ENCODE assay signal across 7 cellular contexts in the genomic region with DNA sequence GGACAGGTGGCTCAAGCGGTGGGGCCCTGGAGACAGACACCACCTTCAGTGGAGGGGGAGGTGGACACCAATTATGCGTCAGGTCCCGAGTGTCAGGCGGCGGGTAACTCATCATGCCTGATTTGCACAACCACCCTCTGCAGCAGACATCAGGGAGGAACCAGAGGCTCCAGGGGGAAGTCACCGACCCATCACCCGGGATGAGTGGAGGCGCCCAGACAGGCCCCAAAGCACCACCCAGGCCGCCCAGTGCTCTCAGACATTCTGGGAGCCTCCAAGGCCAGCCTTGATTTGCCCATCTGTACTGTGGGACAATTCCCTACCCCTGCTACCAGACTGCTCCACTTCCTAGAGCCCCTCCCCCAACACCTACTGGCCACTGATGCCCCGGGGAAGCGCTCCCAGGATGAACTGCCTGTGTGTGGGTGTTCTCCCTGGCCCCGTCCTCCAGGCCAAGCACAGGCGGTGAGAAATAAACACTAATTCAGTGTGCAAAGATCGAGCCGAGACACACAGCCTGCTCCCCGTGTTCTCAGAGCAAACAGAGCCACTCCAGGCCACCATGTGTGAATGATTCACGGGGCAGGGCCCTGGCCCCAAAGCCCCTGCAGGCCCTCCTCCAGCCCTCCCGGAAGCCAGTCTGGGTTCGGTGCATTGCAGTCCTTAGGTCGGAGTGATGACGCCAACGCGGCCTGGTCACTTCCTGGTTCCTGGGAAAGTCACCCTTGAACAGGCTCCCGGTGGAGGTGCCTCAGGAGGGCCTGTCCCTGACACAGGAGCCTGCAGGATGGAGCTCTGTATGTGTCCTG.
DNase-seq lines count a peak whose midpoint lies in the region; ATAC-seq and TF ChIP-seq lines count a peak whose summit lies in the region.

No MANE protein-coding gene starts in this region.

- H3K4me1 ChIP-seq in RWPE2 (ENCODE audit: insufficient read depth, poor library complexity, severe bottlenecking): peaks cover 3% of the 10 kb centered on the region
- H3K4me1 ChIP-seq in fibroblast of lung (ENCODE audit: control insufficient read depth, extremely low read depth, insufficient read depth, low read length): peaks cover 11% of the 10 kb centered on the region
- peaks cover 82% of the 10 kb centered on the region for H3K4me1 ChIP-seq in mucosa of stomach (ENCODE audit: control insufficient read depth, insufficient read depth, low read length)
- no peaks in the 10 kb centered on the region for H3K4me1 ChIP-seq in urinary bladder (ENCODE audit: insufficient read depth)

- H3K27me3 ChIP-seq in RWPE2 (ENCODE audit: insufficient read depth, poor library complexity, severe bottlenecking) (no peaks in the 10 kb centered on the region), fibroblast of lung (ENCODE audit: control insufficient read depth, insufficient read depth, low read length) (no peaks in the 10 kb centered on the region), mucosa of stomach (ENCODE audit: control insufficient read depth, insufficient read depth, low read length) (no peaks in the 10 kb centered on the region)

- H3K9me3 Mint-ChIP-seq in T-cell: no peaks in the 10 kb centered on the region

- no peak overlapping the region for H3K4me3 Mint-ChIP-seq in T-cell

- CTCF ChIA-PET in T-cell (lab: Charles Lee): no interaction called here

- POLR2A ChIA-PET in T-cell (lab: Charles Lee): no interaction called here

- DNase-seq in RWPE2 (ENCODE audit: low spot score) (peak; percentile 79), fibroblast of lung (ENCODE audit: low read depth in 2 of 2) (peak; percentile 86 to 87), foreskin melanocyte (no peak), T-cell (no peak)

- H3K36me3 Mint-ChIP-seq in T-cell: peaks cover 4% of the 10 kb centered on the region

- H3K9me3 ChIP-seq in RWPE2 (ENCODE audit: severe bottlenecking): no peaks in the 10 kb centered on the region
- no peaks in the 10 kb centered on the region for H3K9me3 ChIP-seq in fibroblast of lung (ENCODE audit: control insufficient read depth, insufficient read depth, low read depth, low read length)
- no peaks in the 10 kb centered on the region for H3K9me3 ChIP-seq in mucosa of stomach (ENCODE audit: control insufficient read depth, low read length)

- H3K27me3 Mint-ChIP-seq in T-cell: no peaks in the 10 kb centered on the region

- H3K36me3 ChIP-seq in RWPE2 (ENCODE audit: low read depth) (no peaks in the 10 kb centered on the region), fibroblast of lung (ENCODE audit: control insufficient read depth, insufficient read depth, low read length) (peaks cover 1% of the 10 kb centered on the region), mucosa of stomach (ENCODE audit: control insufficient read depth, insufficient read depth, low read length) (no peaks in the 10 kb centered on the region), urinary bladder (ENCODE audit: insufficient read depth) (no peaks in the 10 kb centered on the region)

- no peak for TF ChIP-seq CTCF in RWPE2 (IDR thresholded peaks at IDR 0.05; ENCODE audit: poor library complexity, severe bottlenecking)
- TF ChIP-seq CTCF in fibroblast of lung (conservative IDR thresholded peaks at IDR 0.05 in 1 of 2, IDR thresholded peaks at IDR 0.05 in 1 of 2; ENCODE audit: low read depth in 1 of 2, low read length in 2 of 2): no peak

- H3K4me1 Mint-ChIP-seq in T-cell: peaks cover 0 to 4% (median 3%) of the 10 kb centered on the region in 3 donors

- no peak overlapping the region for H3K4me2 ChIP-seq in fibroblast of lung (ENCODE audit: extremely low read depth, insufficient read depth, low read length)

- WGBS in urinary bladder: 43% methylated on average over 24 of the region's 24 CpGs

- no peak overlapping the region for H2AFZ ChIP-seq in fibroblast of lung (ENCODE audit: low read length)

- no peak overlapping the region for H3K27ac Mint-ChIP-seq in T-cell

- H3K4me3 ChIP-seq in RWPE2 (ENCODE audit: severe bottlenecking) (no peak overlapping the region), fibroblast of lung (replicated peaks in 1 of 4; ENCODE audit: control extremely low read depth in 1 of 4, insufficient read depth in 1 of 4, low read depth in 3 of 4, low read length in 4 of 4) (no peak overlapping the region), mucosa of stomach (ENCODE audit: low read length) (no peak overlapping the region), urinary bladder (ENCODE audit: low read depth, low read length) (no peak overlapping the region)

- H3K27ac ChIP-seq in RWPE2 (ENCODE audit: poor library complexity, severe bottlenecking) (no peak overlapping the region), fibroblast of lung (ENCODE audit: insufficient read depth, low read length) (peak overlapping the region; percentile 64), urinary bladder (ENCODE audit: low read depth) (peak overlapping the region; percentile 88)

- H3K79me2 ChIP-seq in fibroblast of lung (ENCODE audit: control insufficient read depth, insufficient read depth, low read length): no peaks in the 10 kb centered on the region

- no peak overlapping the region for H3K9ac ChIP-seq in fibroblast of lung (ENCODE audit: insufficient read depth, low read length)
- H3K9ac ChIP-seq in mucosa of stomach (ENCODE audit: low read length): peak overlapping the region; percentile 57

- ATAC-seq in RWPE2 (ENCODE audit: low read depth) (no peak), HG03469 (IDR thresholded peaks at IDR 0.05; ENCODE audit: unreplicated experiment) (no peak), T-cell (replicated peaks in 1 of 4) (no peak)

- H4K20me1 ChIP-seq in fibroblast of lung (ENCODE audit: control insufficient read depth, extremely low read depth, insufficient read depth, low read length): no peaks in the 10 kb centered on the region

Comparison
In these comparisons a context has a peak if more than half of its experiments do, and no peak if none do; other contexts are left out.
1. DNase-seq: peak in RWPE2 (single experiment) and fibroblast of lung (2 of 2); none in foreskin melanocyte (single experiment) and T-cell (0 of 34).